In the genomic region with DNA sequence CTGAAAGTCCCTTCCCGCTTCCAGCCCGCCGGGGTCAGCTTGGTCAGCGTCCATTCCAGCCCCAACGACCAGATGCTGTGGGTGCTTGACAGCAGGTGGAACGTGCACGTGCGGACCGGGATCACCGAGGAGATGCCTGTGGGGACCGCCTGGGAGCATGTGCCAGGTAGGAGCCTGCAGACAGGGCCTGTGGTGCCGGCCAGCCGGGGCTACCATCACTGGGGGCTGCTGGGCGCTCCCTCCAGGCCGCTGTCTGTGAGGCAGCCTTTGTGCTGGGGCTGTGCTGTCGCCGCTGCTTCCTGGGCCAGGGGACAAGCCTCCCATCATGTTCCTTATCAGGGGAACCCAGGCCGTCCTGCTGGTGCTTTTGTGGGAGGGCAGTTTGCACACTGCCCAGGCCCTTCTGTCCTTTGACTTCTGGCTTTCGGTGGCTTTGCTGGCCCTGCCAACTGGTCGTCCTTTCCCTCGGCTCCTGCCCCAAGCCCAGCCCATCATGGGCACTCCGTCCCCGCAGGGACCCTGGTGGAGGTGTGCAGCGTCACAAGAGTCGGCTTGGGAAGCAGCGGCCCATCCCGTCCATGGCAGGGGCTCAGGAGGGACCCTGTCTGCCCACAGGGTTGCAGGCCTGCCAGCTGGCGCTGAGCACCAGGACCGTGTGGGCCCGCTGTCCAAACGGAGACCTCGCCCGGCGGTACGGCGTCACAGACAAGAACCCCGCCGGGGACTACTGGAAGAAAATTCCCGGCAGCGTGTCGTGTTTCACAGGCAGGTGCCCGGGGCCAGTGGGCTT, we compare ENCODE assay signal across 18 cellular contexts.
"Had no signal": no experiment of that assay in that cellular context is flagged by ENCODE, and none has a peak within 500 bp of the region (broad histone marks: within the 10 kb centered on the region; RNA-seq: fewer than 3 reads in every experiment).

No MANE protein-coding gene starts in this region.

- H3K27me3 ChIP-seq: neutrophil had no signal

- H3K9me3 Mint-ChIP-seq: activated naive CD8-positive, alpha-beta T cell treated with anti-CD3 and anti-CD28 coated beads for 36 hours; activated T-cell treated with anti-CD3 and anti-CD28 coated beads, Interleukin-2, amount 50 U/mL, for 72 hours; brain; central memory CD8-positive, alpha-beta T cell; effector memory CD8-positive, alpha-beta T cell; stimulated activated naive CD8-positive, alpha-beta T cell treated with anti-CD3 and anti-CD28 coated beads, Interleukin-15, Interleukin-2, amounts not matched to agents 100 ng/mL and 50 ng/mL, for 24 hours had no signal

- H3K27me3 Mint-ChIP-seq: activated CD4-positive, alpha-beta T cell treated with anti-CD3 and anti-CD28 coated beads for 36 hours; activated naive CD8-positive, alpha-beta T cell treated with anti-CD3 and anti-CD28 coated beads for 36 hours; central memory CD8-positive, alpha-beta T cell; effector memory CD8-positive, alpha-beta T cell; naive thymus-derived CD4-positive, alpha-beta T cell; stimulated activated naive CD8-positive, alpha-beta T cell treated with anti-CD3 and anti-CD28 coated beads, Interleukin-15, Interleukin-2, amounts not matched to agents 100 ng/mL and 50 ng/mL, for 24 hours had no signal

- H3K27ac ChIP-seq: neutrophil, thoracic aorta, WERI-Rb-1 had no signal

- ATAC-seq: activated CD4-positive, alpha-beta T cell treated with anti-CD3 and anti-CD28 coated beads for 36 hours; activated T-cell treated with anti-CD3 and anti-CD28 coated beads, Interleukin-2, amount 50 U/mL, for 72 hours; effector memory CD8-positive, alpha-beta T cell; left lobe of liver; naive thymus-derived CD4-positive, alpha-beta T cell had no signal

- DNase-seq: activated CD4-positive, alpha-beta T cell treated with anti-CD3 and anti-CD28 coated beads for 36 hours; activated CD8-positive, alpha-beta memory T cell treated with anti-CD3 and anti-CD28 coated beads, Interleukin-2, amount 50 U/mL, for 48 hours; activated naive CD8-positive, alpha-beta T cell treated with anti-CD3 and anti-CD28 coated beads for 36 hours; activated T-cell treated with anti-CD3 and anti-CD28 coated beads, Interleukin-2, amount 50 U/mL, for 72 hours; effector memory CD8-positive, alpha-beta T cell; mammary epithelial cell; naive thymus-derived CD4-positive, alpha-beta T cell; retina; stimulated activated CD4-positive, alpha-beta T cell treated with anti-CD3 and anti-CD28 coated beads, Interleukin-4, amount 100 ng/mL, for 1 hour; T-helper 9 cell; WERI-Rb-1 had no signal

- H3K4me1 Mint-ChIP-seq: brain; central memory CD8-positive, alpha-beta T cell had no signal

- H3K9me3 ChIP-seq: mucosa of descending colon, neutrophil, thoracic aorta had no signal

- H3K4me3 Mint-ChIP-seq: activated CD4-positive, alpha-beta T cell treated with anti-CD3 and anti-CD28 coated beads for 36 hours; activated naive CD8-positive, alpha-beta T cell treated with anti-CD3 and anti-CD28 coated beads for 36 hours; activated T-cell treated with anti-CD3 and anti-CD28 coated beads, Interleukin-2, amount 50 U/mL, for 72 hours; brain; central memory CD8-positive, alpha-beta T cell; effector memory CD8-positive, alpha-beta T cell; naive thymus-derived CD4-positive, alpha-beta T cell; stimulated activated naive CD8-positive, alpha-beta T cell treated with anti-CD3 and anti-CD28 coated beads, Interleukin-15, Interleukin-2, amounts not matched to agents 100 ng/mL and 50 ng/mL, for 24 hours had no signal

- H3K4me3 ChIP-seq: mucosa of descending colon, thoracic aorta had no signal

- H3K27ac Mint-ChIP-seq: activated CD4-positive, alpha-beta T cell treated with anti-CD3 and anti-CD28 coated beads for 36 hours; activated naive CD8-positive, alpha-beta T cell treated with anti-CD3 and anti-CD28 coated beads for 36 hours; activated T-cell treated with anti-CD3 and anti-CD28 coated beads, Interleukin-2, amount 50 U/mL, for 72 hours; stimulated activated naive CD8-positive, alpha-beta T cell treated with anti-CD3 and anti-CD28 coated beads, Interleukin-15, Interleukin-2, amounts not matched to agents 100 ng/mL and 50 ng/mL, for 24 hours had no signal
